Comparison of ENCODE assay signal across 23 cellular contexts in genomic region chr9:18017136-18017535, GRCh38.
"Had no signal": no experiment of that assay in that cellular context is flagged by ENCODE, and none has a peak within 500 bp of the region (broad histone marks: within the 10 kb centered on the region; RNA-seq: fewer than 3 reads in every experiment).

No MANE protein-coding gene starts in this region.

- H3K36me3 ChIP-seq: gastrocnemius medialis, left lung, right atrium auricular region, tibial nerve, uterus had no signal

- H3K4me3 ChIP-seq: gastrocnemius medialis, left lung, right atrium auricular region, skin epidermis, tibial nerve, uterus had no signal

- H3K4me1 Mint-ChIP-seq: activated CD4-positive, alpha-beta T cell treated with anti-CD3 and anti-CD28 coated beads, Interleukin-2, amount 10 ng/mL, durations not matched to agents 24 days and 14 days; activated naive CD4-positive, alpha-beta T cell treated with anti-CD3 and anti-CD28 coated beads, Interleukin-2, amount 50 U/mL, for 24 hours had no signal

- H3K27me3 ChIP-seq: gastrocnemius medialis, left lung, right atrium auricular region, tibial nerve, uterus had no signal

- H3K9me3 ChIP-seq: gastrocnemius medialis, uterus had no signal

- H3K27ac Mint-ChIP-seq: activated CD4-positive, alpha-beta T cell treated with anti-CD3 and anti-CD28 coated beads, Interleukin-2, amount 10 ng/mL, durations not matched to agents 24 days and 14 days; activated CD8-positive, alpha-beta T cell treated with anti-CD3 and anti-CD28 coated beads, Interleukin-2, amount 10 ng/mL, durations not matched to agents 7 days and 5 days; activated naive CD4-positive, alpha-beta T cell treated with anti-CD3 and anti-CD28 coated beads, Interleukin-2, amount 50 U/mL, for 24 hours; effector memory CD8-positive, alpha-beta T cell; nephron; stimulated activated naive CD8-positive, alpha-beta T cell treated with anti-CD3 and anti-CD28 coated beads, Interleukin-15, Interleukin-2, amounts not matched to agents 100 ng/mL and 50 ng/mL, for 24 hours had no signal

- H3K36me3 Mint-ChIP-seq: activated naive CD4-positive, alpha-beta T cell treated with anti-CD3 and anti-CD28 coated beads, Interleukin-2, amount 50 U/mL, for 24 hours had no signal

- H3K9me3 Mint-ChIP-seq: activated CD4-positive, alpha-beta T cell treated with anti-CD3 and anti-CD28 coated beads, Interleukin-2, amount 10 ng/mL, durations not matched to agents 24 days and 14 days; activated naive CD4-positive, alpha-beta T cell treated with anti-CD3 and anti-CD28 coated beads, Interleukin-2, amount 50 U/mL, for 24 hours; stimulated activated naive CD8-positive, alpha-beta T cell treated with anti-CD3 and anti-CD28 coated beads, Interleukin-15, Interleukin-2, amounts not matched to agents 100 ng/mL and 50 ng/mL, for 24 hours had no signal

- H3K4me1 ChIP-seq: gastrocnemius medialis, left lung, right atrium auricular region, tibial nerve, uterus had no signal

- H3K4me3 Mint-ChIP-seq: activated CD4-positive, alpha-beta T cell treated with anti-CD3 and anti-CD28 coated beads, Interleukin-2, amount 10 ng/mL, durations not matched to agents 24 days and 14 days; activated CD8-positive, alpha-beta T cell treated with anti-CD3 and anti-CD28 coated beads, Interleukin-2, amount 10 ng/mL, durations not matched to agents 7 days and 5 days; activated naive CD4-positive, alpha-beta T cell treated with anti-CD3 and anti-CD28 coated beads, Interleukin-2, amount 50 U/mL, for 24 hours; effector memory CD8-positive, alpha-beta T cell; nephron; stimulated activated naive CD8-positive, alpha-beta T cell treated with anti-CD3 and anti-CD28 coated beads, Interleukin-15, Interleukin-2, amounts not matched to agents 100 ng/mL and 50 ng/mL, for 24 hours had no signal

- DNase-seq: activated CD4-positive, alpha-beta T cell treated with anti-CD3 and anti-CD28 coated beads, Interleukin-2, amount 10 ng/mL, durations not matched to agents 24 days and 14 days; activated CD8-positive, alpha-beta T cell treated with anti-CD3 and anti-CD28 coated beads, Interleukin-2, amount 10 ng/mL, durations not matched to agents 7 days and 5 days; activated effector memory CD4-positive, alpha-beta T cell treated with Interleukin-2 at 50 U/mL for 16 hours; activated T-cell treated with anti-CD3 and anti-CD28 coated beads, Interleukin-2, amount 50 U/mL, for 48 hours; dermis blood vessel endothelial cell; effector memory CD8-positive, alpha-beta T cell; gastrocnemius medialis; head of caudate nucleus; kidney; left lung; midbrain; nucleus accumbens; stimulated activated CD4-positive, alpha-beta T cell treated with anti-CD3 and anti-CD28 coated beads, Interleukin-2, amount 100 ng/mL, for 48 hours; T-helper 1 cell; T-helper 9 cell; uterus had no signal

- ATAC-seq: activated CD8-positive, alpha-beta T cell treated with anti-CD3 and anti-CD28 coated beads, Interleukin-2, amount 10 ng/mL, durations not matched to agents 7 days and 5 days; effector memory CD8-positive, alpha-beta T cell; gastrocnemius medialis; left lung had no signal

- H3K27ac ChIP-seq: epithelial cell of prostate, gastrocnemius medialis, left lung, right atrium auricular region, skin epidermis, tibial nerve, uterus had no signal

- H3K27me3 Mint-ChIP-seq: activated CD4-positive, alpha-beta T cell treated with anti-CD3 and anti-CD28 coated beads, Interleukin-2, amount 10 ng/mL, durations not matched to agents 24 days and 14 days; activated naive CD4-positive, alpha-beta T cell treated with anti-CD3 and anti-CD28 coated beads, Interleukin-2, amount 50 U/mL, for 24 hours; effector memory CD8-positive, alpha-beta T cell; stimulated activated naive CD8-positive, alpha-beta T cell treated with anti-CD3 and anti-CD28 coated beads, Interleukin-15, Interleukin-2, amounts not matched to agents 100 ng/mL and 50 ng/mL, for 24 hours had no signal
